In genomic region chr9:33131505-33132248, GRCh38 we compare ENCODE assay signal across 10 cellular contexts. TPM values are rescaled to one million over a fixed set of nuclear protein-coding genes. Genes with fewer than 3 reads are reported as not detected.
DNase-seq lines count a peak whose midpoint lies in the region; ATAC-seq and TF ChIP-seq lines count a peak whose summit lies in the region.
"Had no signal": no experiment of that assay in that cellular context is flagged by ENCODE, and none has a peak within 500 bp of the region (broad histone marks: within the 10 kb centered on the region; RNA-seq: fewer than 3 reads in every experiment).

No MANE protein-coding gene starts in this region.

- intact Hi-C loops in CD14-positive monocyte (cut with micrococcal nuclease), result loop anchor here in 1 of 2 donors (2.0 to 5.0 kb wide), 3 partner anchors 33 to 96 kb away; no protein-coding TSS in a partner anchor

- H3K36me3 Mint-ChIP-seq in CD14-positive monocyte, result peaks cover 84 to 85% of the 10 kb centered on the region in 2 donors
- H3K36me3 Mint-ChIP-seq in activated naive CD8-positive, alpha-beta T cell treated with anti-CD3 and anti-CD28 coated beads, Interleukin-2, amount 50 U/mL, for 24 hours (ENCODE audit: low read depth), result peaks cover 50% of the 10 kb centered on the region
- peaks cover 7 to 37% of the 10 kb centered on the region in 2 donors for H3K36me3 Mint-ChIP-seq in naive B cell

- H3K27me3 Mint-ChIP-seq in CD14-positive monocyte (ENCODE audit: low read depth in 3 of 3) (peaks cover 0 to 1% (median 0%) of the 10 kb centered on the region in 3 donors), naive B cell (no peaks in the 10 kb centered on the region)
- no peaks in the 10 kb centered on the region for H3K27me3 Mint-ChIP-seq in activated naive CD8-positive, alpha-beta T cell treated with anti-CD3 and anti-CD28 coated beads, Interleukin-2, amount 50 U/mL, for 24 hours

- TF ChIP-seq CTCF in CD14-positive monocyte (IDR thresholded peaks at IDR 0.05), result no peak

- H3K9me3 Mint-ChIP-seq in CD14-positive monocyte, result peaks cover 0 to 2% (median 0%) of the 10 kb centered on the region in 7 donors
- no peaks in the 10 kb centered on the region for H3K9me3 Mint-ChIP-seq in activated naive CD8-positive, alpha-beta T cell treated with anti-CD3 and anti-CD28 coated beads, Interleukin-2, amount 50 U/mL, for 24 hours
- no peaks in the 10 kb centered on the region for H3K9me3 Mint-ChIP-seq in naive B cell

- ATAC-seq in activated naive CD8-positive, alpha-beta T cell treated with anti-CD3 and anti-CD28 coated beads, Interleukin-2, amount 50 U/mL, for 24 hours, result no peak
- ATAC-seq in naive B cell (ENCODE audit: low read depth in 2 of 2) (no peak), HG03520 (IDR thresholded peaks at IDR 0.05; ENCODE audit: unreplicated experiment) (no peak)

- peaks cover 57% of the 10 kb centered on the region for H3K4me1 Mint-ChIP-seq in CD14-positive monocyte
- H3K4me1 Mint-ChIP-seq in activated naive CD8-positive, alpha-beta T cell treated with anti-CD3 and anti-CD28 coated beads, Interleukin-2, amount 50 U/mL, for 24 hours, result peaks cover 60% of the 10 kb centered on the region
- peaks cover 71 to 85% (median 73%) of the 10 kb centered on the region in 3 donors for H3K4me1 Mint-ChIP-seq in naive B cell

- H3K27ac Mint-ChIP-seq in CD14-positive monocyte (peak overlapping the region; percentile 77 to 98 (median 97)), naive B cell (peak overlapping the region; percentile 3 to 99 (median 88))
- peak overlapping the region; percentile 67 for H3K27ac Mint-ChIP-seq in activated naive CD8-positive, alpha-beta T cell treated with anti-CD3 and anti-CD28 coated beads, Interleukin-2, amount 50 U/mL, for 24 hours

- H3K4me3 Mint-ChIP-seq in CD14-positive monocyte (no peak overlapping the region), naive B cell (peak overlapping the region in 1 of 8 donors; percentile 32)
- H3K4me3 Mint-ChIP-seq in activated naive CD8-positive, alpha-beta T cell treated with anti-CD3 and anti-CD28 coated beads, Interleukin-2, amount 50 U/mL, for 24 hours, result no peak overlapping the region

- no peak for DNase-seq in CD14-positive monocyte (ENCODE audit: low spot score)
- peak; percentile 90 for DNase-seq in DMS79 treated with DMSO at 0.1 percent for 48 hours (lab: John Stamatoyannopoulos, UW)
- DNase-seq in activated naive CD8-positive, alpha-beta T cell treated with anti-CD3 and anti-CD28 coated beads, Interleukin-2, amount 50 U/mL, for 24 hours, result no peak
- DNase-seq in naive B cell, result no peak
- no peak for DNase-seq in UCSD-AML1 (lab: John Stamatoyannopoulos, UW; ENCODE audit: unreplicated experiment)
- no peak for DNase-seq in NCI-H446 treated with DMSO at 0.1 percent for 48 hours (lab: John Stamatoyannopoulos, UW)
- DNase-seq: NCI-H82; stimulated activated CD4-positive, alpha-beta T cell treated with anti-CD3 and anti-CD28 coated beads, Interleukin-12 subunit alpha, Interleukin-12 subunit beta, amount 100 ng/mL, for 4 hours; stimulated activated naive CD8-positive, alpha-beta T cell treated with anti-CD3 and anti-CD28 coated beads, Interleukin-15, Interleukin-2, amounts not matched to agents 100 U/mL and 50 U/mL, for 24 hours had no signal

RNA-seq across cellular contexts. Expression of gene B4GALT1, which starts 35.5 kb away (rescaled TPM):
- polyA plus RNA-seq in CD14-positive monocyte (10 to 100 TPM; 27.6 to 38.6 TPM), naive B cell (ENCODE audit: low read depth in 6 of 6) (100 to 1,000 TPM in 1 of 6 donors, 10 to 100 TPM in 5; 30.4 to 112 (median 72.8) TPM)

RNA-seq across cellular contexts. Expression of gene SMU1, which starts 55.2 kb away (rescaled TPM):
- polyA plus RNA-seq in CD14-positive monocyte (10 to 100 TPM; 19.3 to 21.7 TPM), naive B cell (ENCODE audit: low read depth in 6 of 6) (10 to 100 TPM; 19.6 to 44.5 (median 25.8) TPM)
